Comparison of ENCODE assay signal across 13 cellular contexts in genomic region chr2:199484927-199485326, GRCh38. TPM values are rescaled to one million over a fixed set of nuclear protein-coding genes. Genes with fewer than 3 reads are reported as not detected.
DNase-seq lines count a peak whose midpoint lies in the region; ATAC-seq and TF ChIP-seq lines count a peak whose summit lies in the region.
"Had no signal": no experiment of that assay in that cellular context is flagged by ENCODE, and none has a peak within 500 bp of the region (broad histone marks: within the 10 kb centered on the region; RNA-seq: fewer than 3 reads in every experiment).

No MANE protein-coding gene starts in this region.

- peak; percentile 15 for DNase-seq in NCI-H1694 treated with DMSO at 0.1 percent for 48 hours (lab: John Stamatoyannopoulos, UW)
- DNase-seq in NCI-H1694 (lab: John Stamatoyannopoulos, UW), result no peak
- DNase-seq in M059J (ENCODE audit: low read depth), result peak; percentile 40
- DNase-seq in astrocyte of the cerebellum (ENCODE audit: low read depth), result no peak
- peak; percentile 75 for DNase-seq in osteoblast (ENCODE audit: insufficient read length, low spot score, missing footprints)
- DNase-seq in GM03348 (ENCODE audit: low spot score), result no peak
- DNase-seq in NCI-H345 (lab: John Stamatoyannopoulos, UW), result no peak
- no peak for DNase-seq in left lobe of liver (ENCODE audit: low spot score)
- DNase-seq: activated CD4-positive, alpha-beta memory T cell treated with anti-CD3 and anti-CD28 coated beads, Interleukin-2, amount 10 ng/mL, durations not matched to agents 7 days and 5 days; amniotic stem cell; upper lobe of left lung had no signal

- no peaks in the 10 kb centered on the region for H3K36me3 ChIP-seq in osteoblast (ENCODE audit: insufficient read depth, low read length)
- H3K36me3 ChIP-seq: BLaER1, upper lobe of left lung had no signal

- H3K79me2 ChIP-seq in osteoblast (ENCODE audit: insufficient read depth, low read length), result no peaks in the 10 kb centered on the region

- H3K9me3 ChIP-seq in osteoblast (ENCODE audit: low read depth, low read length), result no peaks in the 10 kb centered on the region
- H3K9me3 ChIP-seq: BLaER1, upper lobe of left lung had no signal

- H3K27ac ChIP-seq in osteoblast (ENCODE audit: low read depth, low read length), result no peak overlapping the region
- H3K27ac ChIP-seq: BLaER1, SK-N-MC, upper lobe of left lung had no signal

- peaks cover 11% of the 10 kb centered on the region for H3K27me3 ChIP-seq in osteoblast (ENCODE audit: insufficient read depth, low read length)
- H3K27me3 ChIP-seq: BLaER1, upper lobe of left lung had no signal

- TF ChIP-seq CTCF in astrocyte of the cerebellum (IDR thresholded peaks at IDR 0.05; ENCODE audit: low read depth, low read length, missing control alignments) (peak; percentile 47), osteoblast (IDR thresholded peaks at IDR 0.05; ENCODE audit: extremely low read depth, low read depth, low read length) (peak; percentile 64)

- no peak overlapping the region for H2AFZ ChIP-seq in osteoblast (ENCODE audit: low read length)

- no peak overlapping the region for H3K4me2 ChIP-seq in osteoblast (ENCODE audit: insufficient read depth, low read length)
- H3K4me2 ChIP-seq: BLaER1 had no signal

- peaks cover 3% of the 10 kb centered on the region for H3K4me1 ChIP-seq in osteoblast (ENCODE audit: insufficient read depth, low read length)
- H3K4me1 ChIP-seq: BLaER1, upper lobe of left lung had no signal

- no peak for ATAC-seq in left lobe of liver

- H4K20me1 ChIP-seq in osteoblast (ENCODE audit: insufficient read depth, low read length), result no peaks in the 10 kb centered on the region
- H4K20me1 ChIP-seq: BLaER1 had no signal

- in situ Hi-C loops in astrocyte of the cerebellum (cut with HindIII; ENCODE audit: low sequenced_read_pairs), result loop anchor here (5.0 kb wide), 1 partner anchor 1173 kb away; no protein-coding TSS in a partner anchor

- H3K4me3 ChIP-seq in astrocyte of the cerebellum (ENCODE audit: low read depth, low read length) (no peak overlapping the region), osteoblast (ENCODE audit: insufficient read depth, low read length) (no peak overlapping the region)
- H3K4me3 ChIP-seq: BLaER1, SK-N-MC, upper lobe of left lung had no signal

RNA-seq across cellular contexts. Expression of gene SATB2, which starts 27.2 kb away (rescaled TPM):
- total RNA-seq in M059J (2014; rRNA removed; shearing (Covaris generic)), result 7.5 and 7.8 TPM in 2 replicates
- total RNA-seq in osteoblast, result 53.2 and 54.5 TPM in 2 replicates
- total RNA-seq in left lobe of liver, result 5.8 TPM

Comparison
In these comparisons a context has a peak if more than half of its experiments do, and no peak if none do; other contexts are left out.
1. DNase-seq: peak in NCI-H1694 treated with DMSO at 0.1 percent for 48 hours (single experiment), M059J (single experiment) and osteoblast (single experiment); none in NCI-H1694 (single experiment), astrocyte of the cerebellum (single experiment), GM03348 (single experiment), NCI-H345 (single experiment) and left lobe of liver (single experiment).